In genomic region chr20:9413001-9413400, GRCh38 we compare ENCODE assay signal across 4 cellular contexts.
"Had no signal": no experiment of that assay in that cellular context is flagged by ENCODE, and none has a peak within 500 bp of the region (broad histone marks: within the 10 kb centered on the region; RNA-seq: fewer than 3 reads in every experiment).

No MANE protein-coding gene starts in this region.

- DNase-seq: IMR-90, KBM-7 had no signal

- H3K27ac ChIP-seq: HL-60 had no signal

- H3K4me3 ChIP-seq: K562 had no signal
